ENCODE assay signal across 8 cellular contexts in the genomic region with DNA sequence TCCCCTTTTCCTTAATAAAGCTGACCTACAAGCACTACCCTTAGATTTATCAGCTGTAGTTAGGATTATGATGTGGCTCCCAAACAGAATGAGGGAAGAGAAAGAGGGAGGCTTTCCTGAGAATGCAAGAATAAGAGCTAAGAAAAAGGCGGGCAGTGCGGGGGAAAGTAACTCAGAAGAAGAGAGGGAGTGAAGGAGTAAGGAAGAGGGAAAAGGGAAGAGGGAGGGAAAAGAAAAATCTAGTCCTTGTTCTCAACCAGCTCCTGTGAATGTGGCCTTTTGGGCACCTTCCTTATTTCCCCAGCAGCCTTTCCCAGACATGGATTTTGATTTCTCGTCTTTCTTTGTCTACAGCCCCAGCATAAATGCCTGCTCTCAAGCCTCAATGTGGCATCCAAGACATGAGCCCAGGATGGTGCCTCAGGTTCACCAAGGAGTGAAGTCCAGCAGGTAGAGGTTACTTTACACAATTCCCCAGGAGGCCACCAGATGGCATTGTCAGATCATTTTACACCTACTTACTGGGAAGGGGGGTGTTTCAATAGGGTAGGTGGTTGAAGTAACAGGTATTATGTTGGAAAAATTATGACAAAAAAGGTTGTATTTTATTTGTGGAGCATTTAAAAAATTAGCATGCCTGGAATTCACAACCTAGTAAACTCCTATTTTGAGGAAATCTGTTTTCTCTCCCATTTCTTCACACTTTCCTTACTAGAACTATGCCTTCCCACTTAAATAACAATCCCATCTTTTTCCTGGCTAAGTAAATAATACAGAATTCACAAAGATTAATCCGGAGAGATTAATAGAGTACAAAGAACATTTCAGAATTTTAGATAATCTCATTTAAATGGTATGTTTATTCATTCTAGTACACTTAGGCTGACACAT.
DNase-seq lines count a peak whose midpoint lies in the region; ATAC-seq and TF ChIP-seq lines count a peak whose summit lies in the region.

No MANE protein-coding gene starts in this region.

- DNase-seq in HK-2 (ENCODE audit: unreplicated experiment) (peak; percentile 48), choroid plexus epithelial cell (ENCODE audit: low read depth) (peak; percentile 64), memory B cell (ENCODE audit: low spot score in 2 of 2) (peak; percentile 27 to 51), GOT3 (lab: John Stamatoyannopoulos, UW) (no peak)
- peak; percentile 9 for DNase-seq in T-helper 2 cell treated with Interferon-gamma antibody and Interleukin-4, amounts not matched to agents 5 μg/mL and 100 μg/mL, for 36 hours (ENCODE audit: low spot score)
- peak; percentile 39 for DNase-seq in stimulated activated naive CD8-positive, alpha-beta T cell treated with anti-CD3 and anti-CD28 coated beads, Interleukin-15, Interleukin-2, amounts not matched to agents 100 U/mL and 50 U/mL, for 24 hours

- H3K27ac Mint-ChIP-seq in T-helper 2 cell treated with Interferon-gamma antibody and Interleukin-4, amounts not matched to agents 5 μg/mL and 100 μg/mL, for 36 hours, result no peak overlapping the region
- no peak overlapping the region for H3K27ac Mint-ChIP-seq in memory B cell

- ATAC-seq in GM18867 (IDR thresholded peaks at IDR 0.05; ENCODE audit: unreplicated experiment), result peak; percentile 84
- ATAC-seq in memory B cell (ENCODE audit: low read depth), result peak; percentile 66
- ATAC-seq in stimulated activated naive CD8-positive, alpha-beta T cell treated with anti-CD3 and anti-CD28 coated beads, Interleukin-15, Interleukin-2, amounts not matched to agents 100 U/mL and 50 U/mL, for 24 hours, result peak; percentile 57

- H3K9me3 Mint-ChIP-seq in T-helper 2 cell treated with Interferon-gamma antibody and Interleukin-4, amounts not matched to agents 5 μg/mL and 100 μg/mL, for 36 hours, result no peaks in the 10 kb centered on the region
- no peaks in the 10 kb centered on the region for H3K9me3 Mint-ChIP-seq in memory B cell

- no peaks in the 10 kb centered on the region for H3K36me3 Mint-ChIP-seq in T-helper 2 cell treated with Interferon-gamma antibody and Interleukin-4, amounts not matched to agents 5 μg/mL and 100 μg/mL, for 36 hours (ENCODE audit: low read depth)
- no peaks in the 10 kb centered on the region for H3K36me3 Mint-ChIP-seq in memory B cell

- TF ChIP-seq CTCF in C4-2B (conservative IDR thresholded peaks at IDR 0.05), result peak; percentile 87
- TF ChIP-seq CTCF in choroid plexus epithelial cell (conservative IDR thresholded peaks at IDR 0.05; ENCODE audit: low read depth, low read length), result peak; percentile 85

- H3K27me3 Mint-ChIP-seq in T-helper 2 cell treated with Interferon-gamma antibody and Interleukin-4, amounts not matched to agents 5 μg/mL and 100 μg/mL, for 36 hours (ENCODE audit: low read depth), result peaks cover 40% of the 10 kb centered on the region
- H3K27me3 Mint-ChIP-seq in memory B cell, result peaks cover 17% of the 10 kb centered on the region

- no peak overlapping the region for H3K27ac ChIP-seq in C4-2B

- H3K4me1 Mint-ChIP-seq in T-helper 2 cell treated with Interferon-gamma antibody and Interleukin-4, amounts not matched to agents 5 μg/mL and 100 μg/mL, for 36 hours (ENCODE audit: low read depth), result no peaks in the 10 kb centered on the region
- peaks cover 6% of the 10 kb centered on the region for H3K4me1 Mint-ChIP-seq in memory B cell

- no peak overlapping the region for H3K4me3 ChIP-seq in choroid plexus epithelial cell (ENCODE audit: low read depth, low read length)

- H3K4me3 Mint-ChIP-seq in T-helper 2 cell treated with Interferon-gamma antibody and Interleukin-4, amounts not matched to agents 5 μg/mL and 100 μg/mL, for 36 hours, result no peak overlapping the region
- H3K4me3 Mint-ChIP-seq in memory B cell, result no peak overlapping the region
